2 cellular contexts compared by ENCODE assay signal in genomic region chr2:236684534-236685256, GRCh38.
TF ChIP-seq lines count a peak whose summit lies in the region.

No MANE protein-coding gene starts in this region.

TF ChIP-seq in WTC11, 78 proteins besides CTCF, POLR2A, EP300 and RAD21:
- no peak for TF ChIP-seq FOXP4 (CRISPR knock-in tag; IDR thresholded peaks at IDR 0.05)
- no peak for TF ChIP-seq ESRRA (CRISPR knock-in tag; IDR thresholded peaks at IDR 0.05; ENCODE audit: borderline replicate concordance)
- peak; percentile 55 for TF ChIP-seq SP1 (CRISPR knock-in tag; conservative IDR thresholded peaks at IDR 0.05)

TF ChIP-seq in HEK293T, 16 proteins besides CTCF, POLR2A, EP300 and RAD21:
- TF ChIP-seq L3MBTL2 (conservative IDR thresholded peaks at IDR 0.05) (no peak), BHLHE40 (IDR thresholded peaks at IDR 0.05; ENCODE audit: borderline replicate concordance) (no peak), SUZ12 (IDR thresholded peaks at IDR 0.05) (no peak), FOXA1 (IDR thresholded peaks at IDR 0.05) (no peak), SP1 (IDR thresholded peaks at IDR 0.05) (no peak), PKNOX1 (IDR thresholded peaks at IDR 0.05) (no peak), ARNT (IDR thresholded peaks at IDR 0.05) (no peak), CTBP1 (IDR thresholded peaks at IDR 0.05; ENCODE audit: borderline replicate concordance) (no peak), FOXM1 (IDR thresholded peaks at IDR 0.05; ENCODE audit: borderline replicate concordance) (no peak), LEF1 (IDR thresholded peaks at IDR 0.05; ENCODE audit: borderline replicate concordance) (no peak)
